Comparison of ENCODE assay signal across 8 cellular contexts in the genomic region with DNA sequence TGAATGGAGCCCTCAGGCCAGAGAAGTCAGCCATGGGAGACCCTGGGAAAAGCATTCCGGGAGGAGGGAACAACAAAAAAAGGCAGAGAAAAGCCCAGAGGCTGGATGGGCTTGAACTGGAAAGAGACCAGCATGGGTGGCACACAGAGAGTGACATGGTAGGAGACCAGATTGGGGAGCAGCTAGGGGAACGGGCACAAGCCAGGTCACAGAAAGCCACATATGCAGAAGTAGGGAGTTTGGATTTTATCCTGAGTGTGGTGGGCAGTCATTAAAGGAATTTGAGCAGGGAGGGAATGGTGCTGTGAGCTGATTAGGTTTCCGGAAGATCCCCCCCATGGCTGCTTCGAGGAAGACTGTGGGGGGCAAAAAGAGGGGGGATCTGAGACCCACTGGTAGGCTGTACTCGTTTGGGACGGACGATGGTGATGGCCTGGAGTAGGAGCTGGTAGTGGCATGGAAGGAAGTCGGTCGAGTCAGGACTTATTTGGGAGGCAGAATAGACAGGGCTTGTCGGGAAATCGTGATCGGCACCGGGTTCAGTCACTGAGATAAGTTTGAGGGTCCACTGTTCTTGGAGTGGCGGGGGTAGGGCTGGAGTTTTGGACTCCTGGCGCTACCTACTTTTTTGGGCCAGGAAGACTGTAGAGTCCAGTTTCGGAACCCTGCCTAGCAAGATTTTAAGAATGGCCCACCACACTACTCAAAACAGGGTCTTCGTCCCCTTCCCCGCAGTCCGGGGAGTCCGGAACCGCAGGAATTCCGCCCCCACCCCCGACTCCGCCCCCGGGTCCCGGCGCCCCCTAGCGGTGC. TPM values are rescaled to one million over a fixed set of nuclear protein-coding genes. Genes with fewer than 3 reads are reported as not detected.
DNase-seq lines count a peak whose midpoint lies in the region; ATAC-seq, FAIRE-seq and TF ChIP-seq lines count a peak whose summit lies in the region.

No MANE protein-coding gene starts in this region.

- peaks cover 2% of the 10 kb centered on the region for H3K79me1 ChIP-seq in mesendoderm (ENCODE audit: low read length)

- H3K9ac ChIP-seq in OCI-LY1 (ENCODE audit: low read length) (peak overlapping the region; percentile 86), colonic mucosa (ENCODE audit: low read depth in 2 of 2, low read length in 2 of 2) (peak overlapping the region; percentile 91 to 97), mesendoderm (ENCODE audit: low read length) (peak overlapping the region; percentile 95)

- peaks cover 9% of the 10 kb centered on the region for H3K36me3 ChIP-seq in OCI-LY1 (ENCODE audit: insufficient read depth, low read length)
- no peaks in the 10 kb centered on the region for H3K36me3 ChIP-seq in colonic mucosa
- H3K36me3 ChIP-seq in mesendoderm (ENCODE audit: control insufficient read depth, insufficient read depth, low read length): peaks cover 2% of the 10 kb centered on the region
- no peaks in the 10 kb centered on the region for H3K36me3 ChIP-seq in urinary bladder (ENCODE audit: insufficient read depth)

- H3K27ac ChIP-seq in OCI-LY1 (ENCODE audit: low read depth, low read length, poor library complexity, severe bottlenecking) (peak overlapping the region; percentile 61), colonic mucosa (peak overlapping the region; percentile 97), mesendoderm (ENCODE audit: low read depth, low read length) (peak overlapping the region; percentile 97), urinary bladder (ENCODE audit: low read depth) (peak overlapping the region; percentile 98)

- H3K9me2 ChIP-seq in OCI-LY1 (ENCODE audit: low read depth, low read length): no peaks in the 10 kb centered on the region

- no peak overlapping the region for H2AFZ ChIP-seq in OCI-LY1 (ENCODE audit: low read length)

- TF ChIP-seq POLR2A in GM12891 (IDR thresholded peaks at IDR 0.05; ENCODE audit: low read depth, low read length) (no peak), GM18505 (IDR thresholded peaks at IDR 0.05; ENCODE audit: borderline replicate concordance, extremely low read depth, insufficient read depth, insufficient read length) (no peak)

- H4K20me1 ChIP-seq in OCI-LY1 (ENCODE audit: insufficient read depth, low read length): no peaks in the 10 kb centered on the region

- peak; percentile 63 for FAIRE-seq in GM12891 (lab: Jason Lieb, UNC)

- H3K4me3 ChIP-seq in OCI-LY1 (ENCODE audit: low read depth, low read length, poor library complexity, severe bottlenecking) (peak overlapping the region; percentile 84), colonic mucosa (peak overlapping the region; percentile 86), mesendoderm (ENCODE audit: low read length) (peak overlapping the region; percentile 60), urinary bladder (ENCODE audit: low read depth, low read length) (peak overlapping the region; percentile 76)

- peak overlapping the region; percentile 78 for H2BK5ac ChIP-seq in mesendoderm (ENCODE audit: low read length)

- ATAC-seq in GM18505 (IDR thresholded peaks at IDR 0.05; ENCODE audit: unreplicated experiment): no peak

- H3K27me3 ChIP-seq in OCI-LY1 (ENCODE audit: insufficient read depth, low read length) (no peaks in the 10 kb centered on the region), colonic mucosa (no peaks in the 10 kb centered on the region), mesendoderm (ENCODE audit: insufficient read depth, low read length, poor library complexity) (no peaks in the 10 kb centered on the region)

- intact Hi-C loops in colonic mucosa (cut with DNase I): no loop called here

- H2BK120ac ChIP-seq in mesendoderm (ENCODE audit: low read depth, low read length): no peak overlapping the region

- peak overlapping the region; percentile 97 for H3K56ac ChIP-seq in mesendoderm (ENCODE audit: low read length)

- DNase-seq in GM12891 (ENCODE audit: insufficient read length, low spot score) (no peak), colonic mucosa (peak; percentile 75), mesendoderm (peak; percentile 67), NCI-H2081 (lab: John Stamatoyannopoulos, UW) (no peak), NCI-H1417 treated with DMSO at 0.1 percent for 48 hours (lab: John Stamatoyannopoulos, UW) (no peak)

- H3K4me2 ChIP-seq in OCI-LY1 (ENCODE audit: low read length) (peak overlapping the region; percentile 90), mesendoderm (ENCODE audit: low read length) (peak overlapping the region; percentile 89)

- H4K5ac ChIP-seq in mesendoderm (ENCODE audit: low read length): no peak overlapping the region

- no peak for TF ChIP-seq CTCF in OCI-LY1 (IDR thresholded peaks at IDR 0.05; ENCODE audit: low read length)
- no peak for TF ChIP-seq CTCF in colonic mucosa (IDR thresholded peaks at IDR 0.05)

- no peaks in the 10 kb centered on the region for H3F3A ChIP-seq in OCI-LY1 (ENCODE audit: insufficient read depth, low read length)

- H3K9me3 ChIP-seq in OCI-LY1 (ENCODE audit: low read length): no peaks in the 10 kb centered on the region
- no peaks in the 10 kb centered on the region for H3K9me3 ChIP-seq in colonic mucosa

- H2AK5ac ChIP-seq in mesendoderm (ENCODE audit: low read length): no peak overlapping the region

- no peak overlapping the region for H4K8ac ChIP-seq in mesendoderm (ENCODE audit: low read depth, low read length)

- H2BK15ac ChIP-seq in mesendoderm (replicated peaks; ENCODE audit: low read depth): no peak overlapping the region

- H3K4me1 ChIP-seq in OCI-LY1 (ENCODE audit: insufficient read depth, low read length, severe bottlenecking) (peaks cover 19% of the 10 kb centered on the region), colonic mucosa (peaks cover 4% of the 10 kb centered on the region), mesendoderm (ENCODE audit: control insufficient read depth, low read depth, low read length) (no peaks in the 10 kb centered on the region), urinary bladder (ENCODE audit: insufficient read depth) (no peaks in the 10 kb centered on the region)

- peak overlapping the region; percentile 92 for H3K4ac ChIP-seq in mesendoderm (ENCODE audit: low read depth, low read length)

- no peak overlapping the region for H3K23ac ChIP-seq in mesendoderm (ENCODE audit: low read length)

- H3K79me2 ChIP-seq in OCI-LY1 (ENCODE audit: insufficient read depth, low read length) (peaks cover 6% of the 10 kb centered on the region; the same call in 1 of the 2 replicates), mesendoderm (ENCODE audit: control insufficient read depth, insufficient read depth, low read length) (no peaks in the 10 kb centered on the region)

- WGBS in mesendoderm (ENCODE audit: extremely low coverage, insufficient coverage, low lambda C conversion rate): no CpG with 5 or more reads among the region's 28 CpGs
- under 1% methylated on average over 28 of the region's 28 CpGs for WGBS in urinary bladder

- peak overlapping the region; percentile 95 for H3K18ac ChIP-seq in mesendoderm (ENCODE audit: low read length)

TF ChIP-seq in GM12891, 5 proteins besides CTCF, POLR2A, EP300 and RAD21:
- no peak for TF ChIP-seq PAX5 (IDR thresholded peaks at IDR 0.05; ENCODE audit: insufficient read depth, low read length, severe bottlenecking)
- no peak for TF ChIP-seq POLR2AphosphoS5 (IDR thresholded peaks at IDR 0.05; ENCODE audit: low read depth, low read length)
- TF ChIP-seq SPI1 (IDR thresholded peaks at IDR 0.05; ENCODE audit: low read depth, low read length): no peak
- no peak for TF ChIP-seq TAF1 (IDR thresholded peaks at IDR 0.05; ENCODE audit: low read depth, low read length)
- no peak for TF ChIP-seq POU2F2 (IDR thresholded peaks at IDR 0.05; ENCODE audit: low read depth, low read length)
TF ChIP-seq in GM12891: peak in this region for 0.

RNA-seq across cellular contexts. Expression of gene SERTAD1, which starts 0.9 kb away (rescaled TPM):
- polyA plus RNA-seq in GM12891 (2012; ENCODE audit: low read depth, missing spikeins): 11.7 TPM
- total RNA-seq in colonic mucosa (10 to 100 TPM in 1 of 2 donors, 1 to 10 TPM in 1; 8.7 to 16.0 TPM), urinary bladder (6.8 TPM)
- polyA plus RNA-seq in mesendoderm (2013, experiment 1 of 2): 2.3 TPM
- polyA plus RNA-seq in mesendoderm (2013, experiment 2 of 2): 2.5 TPM
- 24.5 TPM for polyA plus RNA-seq in urinary bladder

RNA-seq across cellular contexts. Expression of gene PRX, which starts 11.7 kb away (rescaled TPM):
- 0.87 TPM for polyA plus RNA-seq in GM12891 (2012; ENCODE audit: low read depth, missing spikeins)
- total RNA-seq in colonic mucosa (1 to 10 TPM; 1.4 to 1.7 TPM), urinary bladder (3.2 TPM)
- polyA plus RNA-seq in mesendoderm (2013, experiment 1 of 2): 1.1 TPM
- 1.5 TPM for polyA plus RNA-seq in mesendoderm (2013, experiment 2 of 2)
- 6.7 TPM for polyA plus RNA-seq in urinary bladder

RNA-seq across cellular contexts. Expression of gene SERTAD3, which starts 19.3 kb away (rescaled TPM):
- polyA plus RNA-seq in GM12891 (2012; ENCODE audit: low read depth, missing spikeins): 8.8 TPM
- 10 to 100 TPM; 26.5 to 36.0 TPM for total RNA-seq in colonic mucosa
- 8.4 TPM for polyA plus RNA-seq in mesendoderm (2013, experiment 1 of 2)
- 8.1 TPM for polyA plus RNA-seq in mesendoderm (2013, experiment 2 of 2)
- 32.2 TPM for total RNA-seq in urinary bladder
- 43.8 TPM for polyA plus RNA-seq in urinary bladder

RNA-seq across cellular contexts. Expression of gene HIPK4, which starts 34.9 kb away (rescaled TPM):
- 0.04 TPM for polyA plus RNA-seq in GM12891 (2012; ENCODE audit: low read depth, missing spikeins)
- not detected for total RNA-seq in colonic mucosa
- 0.11 TPM for polyA plus RNA-seq in mesendoderm (2013, experiment 1 of 2)
- polyA plus RNA-seq in mesendoderm (2013, experiment 2 of 2): 0.14 TPM
- not detected for total RNA-seq in urinary bladder
- polyA plus RNA-seq in urinary bladder: 0.20 TPM

RNA-seq across cellular contexts. Expression of gene BLVRB, which starts 40.7 kb away (rescaled TPM):
- polyA plus RNA-seq in GM12891 (2012; ENCODE audit: low read depth, missing spikeins): 20.9 TPM
- total RNA-seq in colonic mucosa: 10 to 100 TPM; 76.5 to 94.9 TPM
- 19.8 TPM for polyA plus RNA-seq in mesendoderm (2013, experiment 1 of 2)
- polyA plus RNA-seq in mesendoderm (2013, experiment 2 of 2): 20.7 TPM
- total RNA-seq in urinary bladder: 48.2 TPM
- polyA plus RNA-seq in urinary bladder: 200 TPM

Comparison
In these comparisons a context has a peak if more than half of its experiments do, and no peak if none do; other contexts are left out.
1. DNase-seq: peak in colonic mucosa (single experiment) and mesendoderm (single experiment); none in GM12891 (single experiment), NCI-H2081 (0 of 2) and NCI-H1417 treated with DMSO at 0.1 percent for 48 hours (single experiment).
2. Peak in every context shown above with its lines, with median percentiles within 50 percentile points of each other: H3K27ac ChIP-seq, H3K4me3 ChIP-seq and H3K9ac ChIP-seq.